In the genomic region with DNA sequence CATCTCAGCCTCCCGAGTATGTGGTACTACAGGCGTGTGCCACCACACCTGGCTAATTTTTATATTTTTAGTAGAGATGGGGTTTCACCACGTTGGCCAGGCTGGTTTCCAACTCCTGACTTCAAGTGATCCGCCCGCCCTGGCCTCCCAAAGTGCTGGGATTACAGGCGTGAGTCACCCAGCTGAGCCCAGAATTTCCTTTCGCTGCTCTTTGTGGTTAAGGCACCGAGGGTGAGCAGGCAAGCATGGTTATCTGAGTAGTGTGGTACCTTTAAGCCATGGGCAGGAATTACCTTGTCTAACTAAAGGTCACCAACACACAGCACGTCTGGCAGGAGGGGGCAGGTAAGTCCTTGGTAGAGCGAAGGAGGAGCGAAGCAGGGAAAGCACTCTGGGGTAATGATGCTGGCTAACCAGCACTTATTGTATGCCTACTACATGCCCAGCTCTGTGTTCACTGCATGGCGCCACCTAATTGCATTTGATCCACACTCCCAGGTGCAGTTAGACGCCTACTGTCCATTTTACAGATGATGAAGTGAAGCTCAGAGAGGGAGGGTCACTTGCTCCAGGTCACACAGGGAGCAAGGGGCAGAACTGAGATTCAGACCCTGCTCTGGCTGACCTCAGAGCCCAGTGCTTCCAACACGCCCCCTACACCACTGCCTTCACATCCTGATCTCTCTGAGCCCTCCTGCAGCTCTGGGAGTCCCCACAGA, we compare ENCODE assay signal across 1 cellular context.
TF ChIP-seq lines count a peak whose summit lies in the region.

No MANE protein-coding gene starts in this region.

TF ChIP-seq in K562, 482 proteins besides CTCF, POLR2A, EP300 and RAD21:
- TF ChIP-seq FUS (optimal IDR thresholded peaks at IDR 0.05; ENCODE audit: low read depth, low read length) (no peak), RBM15 (IDR thresholded peaks at IDR 0.05; ENCODE audit: insufficient read depth, low read length) (no peak), ARID1B (IDR thresholded peaks at IDR 0.05) (0 out of 2 replicates have a peak, but pooled peaks have one; percentile 39), JUND (IDR thresholded peaks at IDR 0.05; ENCODE audit: borderline replicate concordance, low read depth, low read length) (peak; percentile 39; the same call in 1 of the 2 replicates), JUND (tag; IDR thresholded peaks at IDR 0.05; ENCODE audit: borderline replicate concordance, low read depth, low read length) (no peak), ZFP36 (IDR thresholded peaks at IDR 0.05; ENCODE audit: low read depth, low read length, partially characterized antibody) (peak; percentile 29), DPF2 (IDR thresholded peaks at IDR 0.05) (0 out of 2 replicates have a peak, but pooled peaks have one; percentile 34), BCOR (IDR thresholded peaks at IDR 0.05) (peak; percentile 63; the same call in 1 of the 2 replicates), KLF1 (tag; IDR thresholded peaks at IDR 0.05) (no peak), HSF4 (CRISPR knock-in tag; IDR thresholded peaks at IDR 0.05; ENCODE audit: borderline replicate concordance) (no peak), SMARCE1 (IDR thresholded peaks at IDR 0.05) (0 out of 2 replicates have a peak, but pooled peaks have one; percentile 25), FOSL1 (tag; conservative IDR thresholded peaks at IDR 0.05) (peak; percentile 77), ZKSCAN8 (CRISPR knock-in tag; IDR thresholded peaks at IDR 0.05) (peak; percentile 58; the same call in 1 of the 2 replicates), RBM25 (IDR thresholded peaks at IDR 0.05; ENCODE audit: low read depth, low read length, severe bottlenecking) (peak; percentile 43), ZBTB8A (IDR thresholded peaks at IDR 0.05; ENCODE audit: partially characterized antibody) (no peak)
- TF ChIP-seq, protein P1, sequence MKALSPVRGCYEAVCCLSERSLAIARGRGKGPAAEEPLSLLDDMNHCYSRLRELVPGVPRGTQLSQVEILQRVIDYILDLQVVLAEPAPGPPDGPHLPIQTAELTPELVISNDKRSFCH (CRISPR knock-in tag; IDR thresholded peaks at IDR 0.05): no peak
- TF ChIP-seq, protein P1 (tag; IDR thresholded peaks at IDR 0.05): peak; percentile 31; the same call in 1 of the 2 replicates
- TF ChIP-seq, protein P2, sequence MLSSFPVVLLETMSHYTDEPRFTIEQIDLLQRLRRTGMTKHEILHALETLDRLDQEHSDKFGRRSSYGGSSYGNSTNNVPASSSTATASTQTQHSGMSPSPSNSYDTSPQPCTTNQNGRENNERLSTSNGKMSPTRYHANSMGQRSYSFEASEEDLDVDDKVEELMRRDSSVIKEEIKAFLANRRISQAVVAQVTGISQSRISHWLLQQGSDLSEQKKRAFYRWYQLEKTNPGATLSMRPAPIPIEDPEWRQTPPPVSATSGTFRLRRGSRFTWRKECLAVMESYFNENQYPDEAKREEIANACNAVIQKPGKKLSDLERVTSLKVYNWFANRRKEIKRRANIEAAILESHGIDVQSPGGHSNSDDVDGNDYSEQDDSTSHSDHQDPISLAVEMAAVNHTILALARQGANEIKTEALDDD (IDR thresholded peaks at IDR 0.05): peak; percentile 45; the same call in 1 of the 2 replicates
- TF ChIP-seq, protein P3, sequence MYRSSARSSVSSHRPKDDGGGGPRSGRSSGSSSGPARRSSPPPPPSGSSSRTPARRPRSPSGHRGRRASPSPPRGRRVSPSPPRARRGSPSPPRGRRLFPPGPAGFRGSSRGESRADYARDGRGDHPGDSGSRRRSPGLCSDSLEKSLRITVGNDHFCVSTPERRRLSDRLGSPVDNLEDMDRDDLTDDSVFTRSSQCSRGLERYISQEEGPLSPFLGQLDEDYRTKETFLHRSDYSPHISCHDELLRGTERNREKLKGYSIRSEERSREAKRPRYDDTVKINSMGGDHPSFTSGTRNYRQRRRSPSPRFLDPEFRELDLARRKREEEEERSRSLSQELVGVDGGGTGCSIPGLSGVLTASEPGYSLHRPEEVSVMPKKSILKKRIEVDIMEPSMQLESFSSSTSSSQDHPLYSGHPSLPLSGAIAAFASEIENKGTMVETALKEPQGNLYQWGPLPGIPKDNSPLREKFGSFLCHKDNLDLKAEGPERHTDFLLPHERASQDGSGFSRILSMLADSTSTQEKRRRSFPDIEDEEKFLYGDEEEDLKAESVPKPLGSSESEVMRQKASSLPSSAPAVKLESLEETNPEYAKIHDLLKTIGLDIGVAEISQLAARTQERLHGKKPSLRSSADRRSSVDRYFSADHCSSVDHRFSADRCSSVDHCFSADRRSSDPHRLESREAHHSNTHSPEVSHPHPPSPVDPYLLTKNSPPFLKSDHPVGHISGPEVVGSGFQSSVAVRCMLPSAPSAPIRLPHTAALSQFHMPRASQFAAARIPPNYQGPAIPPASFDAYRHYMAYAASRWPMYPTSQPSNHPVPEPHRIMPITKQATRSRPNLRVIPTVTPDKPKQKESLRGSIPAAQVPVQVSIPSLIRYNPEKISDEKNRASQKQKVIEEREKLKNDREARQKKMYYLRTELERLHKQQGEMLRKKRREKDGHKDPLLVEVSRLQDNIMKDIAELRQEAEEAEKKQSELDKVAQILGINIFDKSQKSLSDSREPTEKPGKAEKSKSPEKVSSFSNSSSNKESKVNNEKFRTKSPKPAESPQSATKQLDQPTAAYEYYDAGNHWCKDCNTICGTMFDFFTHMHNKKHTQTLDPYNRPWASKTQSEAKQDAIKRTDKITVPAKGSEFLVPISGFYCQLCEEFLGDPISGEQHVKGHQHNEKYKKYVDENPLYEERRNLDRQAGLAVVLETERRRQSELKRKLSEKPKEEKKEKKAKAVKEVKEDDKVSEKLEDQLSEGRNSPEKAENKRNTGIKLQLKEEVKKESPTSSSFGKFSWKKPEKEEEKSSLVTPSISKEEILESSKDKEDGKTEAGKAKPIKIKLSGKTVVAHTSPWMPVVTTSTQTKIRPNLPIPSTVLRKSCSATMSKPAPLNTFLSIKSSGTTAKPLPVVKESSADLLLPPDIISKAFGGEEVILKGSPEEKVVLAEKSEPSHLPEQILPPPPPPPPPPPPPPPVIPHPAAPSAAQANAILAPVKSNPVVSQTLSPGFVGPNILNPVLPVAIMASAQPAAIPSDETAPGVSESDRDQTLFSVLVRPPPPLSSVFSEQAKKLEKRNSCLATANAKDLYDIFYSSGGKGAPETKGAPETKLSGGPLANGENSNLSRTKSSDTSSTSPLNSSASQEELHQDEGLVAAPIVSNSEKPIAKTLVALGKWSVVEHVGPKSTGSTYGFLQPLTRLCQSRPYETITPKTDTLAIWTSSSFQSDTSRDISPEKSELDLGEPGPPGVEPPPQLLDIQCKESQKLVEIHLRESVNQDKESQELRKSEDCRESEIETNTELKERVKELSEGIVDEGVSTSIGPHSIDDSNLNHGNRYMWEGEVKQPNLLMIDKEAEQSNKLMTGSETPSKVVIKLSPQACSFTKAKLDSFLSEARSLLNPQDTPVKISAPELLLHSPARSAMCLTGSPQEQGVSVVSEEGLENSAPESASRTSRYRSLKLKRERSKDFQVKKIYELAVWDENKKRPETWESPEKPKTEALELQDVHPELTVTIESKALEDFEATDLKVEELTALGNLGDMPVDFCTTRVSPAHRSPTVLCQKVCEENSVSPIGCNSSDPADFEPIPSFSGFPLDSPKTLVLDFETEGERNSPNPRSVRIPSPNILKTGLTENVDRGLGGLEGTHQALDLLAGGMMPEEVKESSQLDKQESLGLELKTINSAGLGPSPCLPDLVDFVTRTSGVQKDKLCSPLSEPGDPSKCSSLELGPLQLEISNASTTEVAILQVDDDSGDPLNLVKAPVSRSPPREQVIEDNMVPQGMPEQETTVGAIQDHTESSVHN (IDR thresholded peaks at IDR 0.05; ENCODE audit: borderline replicate concordance in 1 of 2, low read depth in 1 of 2): no peak
- TF ChIP-seq, protein P4, sequence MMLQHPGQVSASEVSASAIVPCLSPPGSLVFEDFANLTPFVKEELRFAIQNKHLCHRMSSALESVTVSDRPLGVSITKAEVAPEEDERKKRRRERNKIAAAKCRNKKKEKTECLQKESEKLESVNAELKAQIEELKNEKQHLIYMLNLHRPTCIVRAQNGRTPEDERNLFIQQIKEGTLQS (IDR thresholded peaks at IDR 0.05): peak; percentile 54
- TF ChIP-seq, protein P4 (CRISPR knock-in tag; conservative IDR thresholded peaks at IDR 0.05): no peak
